14 cellular contexts compared by ENCODE assay signal in the genomic region with DNA sequence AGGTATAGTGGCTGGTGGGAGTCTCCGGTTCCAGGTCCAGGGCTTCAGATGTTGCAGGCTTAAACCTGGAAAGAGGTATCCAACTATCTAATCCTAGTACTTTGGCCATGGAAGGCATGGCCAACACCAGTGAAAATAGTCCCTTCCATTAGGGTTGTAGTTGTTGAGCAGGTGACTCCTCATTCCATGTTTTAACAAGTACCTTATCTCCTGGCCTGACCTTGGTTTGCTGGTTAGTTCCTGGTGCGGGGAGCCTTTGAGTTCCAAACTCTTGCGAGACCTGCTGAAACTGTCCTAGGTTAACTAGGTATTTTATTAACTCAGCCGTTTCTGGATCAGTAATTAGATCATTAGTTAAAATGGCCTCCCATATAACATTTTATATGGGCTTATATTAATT.
"Had no signal": no experiment of that assay in that cellular context is flagged by ENCODE, and none has a peak within 500 bp of the region (broad histone marks: within the 10 kb centered on the region; RNA-seq: fewer than 3 reads in every experiment).

No MANE protein-coding gene starts in this region.

- H3K9me3 ChIP-seq: MG63 had no signal

- H3K36me3 ChIP-seq: MG63 had no signal

- H3K36me3 Mint-ChIP-seq: activated CD4-positive, alpha-beta memory T cell treated with anti-CD3 and anti-CD28 coated beads for 36 hours; activated naive CD8-positive, alpha-beta T cell treated with anti-CD3 and anti-CD28 coated beads for 36 hours had no signal

- H3K27ac Mint-ChIP-seq: activated CD4-positive, alpha-beta memory T cell treated with anti-CD3 and anti-CD28 coated beads for 36 hours; activated CD4-positive, alpha-beta T cell treated with anti-CD3 and anti-CD28 coated beads, Interleukin-2, amount 10 ng/mL, durations not matched to agents 7 days and 5 days; activated naive CD4-positive, alpha-beta T cell treated with anti-CD3 and anti-CD28 coated beads for 36 hours; activated naive CD8-positive, alpha-beta T cell treated with anti-CD3 and anti-CD28 coated beads for 36 hours; activated T-helper 17 cell treated with anti-CD3 and anti-CD28 coated beads, Interleukin-2, amount 50 U/mL, for 72 hours had no signal

- H3K27me3 Mint-ChIP-seq: activated naive CD8-positive, alpha-beta T cell treated with anti-CD3 and anti-CD28 coated beads for 36 hours had no signal

- H3K4me3 Mint-ChIP-seq: activated CD4-positive, alpha-beta memory T cell treated with anti-CD3 and anti-CD28 coated beads for 36 hours; activated CD4-positive, alpha-beta T cell treated with anti-CD3 and anti-CD28 coated beads, Interleukin-2, amount 10 ng/mL, durations not matched to agents 7 days and 5 days; activated naive CD4-positive, alpha-beta T cell treated with anti-CD3 and anti-CD28 coated beads for 36 hours; activated naive CD8-positive, alpha-beta T cell treated with anti-CD3 and anti-CD28 coated beads for 36 hours; activated T-helper 17 cell treated with anti-CD3 and anti-CD28 coated beads, Interleukin-2, amount 50 U/mL, for 72 hours had no signal

- DNase-seq: activated CD4-positive, alpha-beta memory T cell treated with anti-CD3 and anti-CD28 coated beads for 36 hours; activated CD4-positive, alpha-beta T cell treated with anti-CD3 and anti-CD28 coated beads, Interleukin-2, amount 10 ng/mL, durations not matched to agents 7 days and 5 days; activated CD4-positive, CD25-positive, alpha-beta regulatory T cell; activated gamma-delta T cell; activated naive CD4-positive, alpha-beta T cell treated with anti-CD3 and anti-CD28 coated beads for 36 hours; activated naive CD8-positive, alpha-beta T cell treated with anti-CD3 and anti-CD28 coated beads for 36 hours; activated T-cell treated with anti-CD3 and anti-CD28 coated beads for 4 hours; activated T-cell treated with anti-CD3 and anti-CD28 coated beads, Interleukin-2, amount 50 U/mL, for 48 hours; cerebellar nuclear complex; MG63; MV-4-11; SIG-M5 had no signal

- H3K4me1 Mint-ChIP-seq: activated T-helper 17 cell treated with anti-CD3 and anti-CD28 coated beads, Interleukin-2, amount 50 U/mL, for 72 hours had no signal

- H3K27me3 ChIP-seq: MG63 had no signal

- ATAC-seq: activated T-helper 17 cell treated with anti-CD3 and anti-CD28 coated beads, Interleukin-2, amount 50 U/mL, for 72 hours had no signal

- H3K27ac ChIP-seq: VCaP had no signal

- H3K4me3 ChIP-seq: MG63 had no signal

- H3K9me3 Mint-ChIP-seq: activated CD4-positive, alpha-beta memory T cell treated with anti-CD3 and anti-CD28 coated beads for 36 hours; activated CD4-positive, alpha-beta T cell treated with anti-CD3 and anti-CD28 coated beads, Interleukin-2, amount 10 ng/mL, durations not matched to agents 7 days and 5 days; activated naive CD4-positive, alpha-beta T cell treated with anti-CD3 and anti-CD28 coated beads for 36 hours; activated naive CD8-positive, alpha-beta T cell treated with anti-CD3 and anti-CD28 coated beads for 36 hours; activated T-helper 17 cell treated with anti-CD3 and anti-CD28 coated beads, Interleukin-2, amount 50 U/mL, for 72 hours had no signal
